In genomic region chr1:165857046-165857801, GRCh38 we compare ENCODE assay signal across 8 cellular contexts. TPM values are rescaled to one million over a fixed set of nuclear protein-coding genes. Genes with fewer than 3 reads are reported as not detected.
A peak's percentile ranks its signal among the peaks of the same experiment; 100 is the strongest.
DNase-seq lines count a peak whose midpoint lies in the region; ATAC-seq and TF ChIP-seq lines count a peak whose summit lies in the region.

No MANE protein-coding gene starts in this region.

- POLR2A ChIA-PET in MCF 10A (lab: Yijun Ruan, JAX), result interaction anchor here (0.6 to 2.8 kb wide), 3 partner anchors 16 to 105 kb away, joined by 3 to 16 read pairs (median 4); no protein-coding TSS in a partner anchor

- no peaks in the 10 kb centered on the region for H3K36me3 Mint-ChIP-seq in MCF 10A (ENCODE audit: insufficient read depth, unreplicated experiment)

- H3K36me3 ChIP-seq in breast epithelium, result no peaks in the 10 kb centered on the region
- H3K36me3 ChIP-seq in ascending aorta, result no peaks in the 10 kb centered on the region

- DNase-seq in MCF 10A (ENCODE audit: unreplicated experiment) (peak; percentile 54), breast epithelium (ENCODE audit: low spot score in 2 of 2) (no peak), SK-N-DZ (ENCODE audit: low spot score) (peak; percentile 35), putamen (ENCODE audit: low spot score) (peak; percentile 66), DMS79 (lab: John Stamatoyannopoulos, UW) (no peak), ascending aorta (ENCODE audit: low spot score in 2 of 2) (no peak)
- no peak for DNase-seq in stimulated activated naive CD4-positive, alpha-beta T cell treated with Interleukin-2 at 50 U/mL for 16 hours (lab: John Stamatoyannopoulos, UW)

- H3K27me3 ChIP-seq in breast epithelium (no peaks in the 10 kb centered on the region), ascending aorta (no peaks in the 10 kb centered on the region)

- no peaks in the 10 kb centered on the region for H3K9me3 Mint-ChIP-seq in MCF 10A (ENCODE audit: unreplicated experiment)

- H3K27me3 Mint-ChIP-seq in MCF 10A (ENCODE audit: insufficient read depth, unreplicated experiment), result no peaks in the 10 kb centered on the region

- CTCF ChIA-PET in MCF 10A (lab: Yijun Ruan, JAX), result interaction anchor here (0.6 to 1.3 kb wide), 5 partner anchors 15 to 1363 kb away, joined by 3 to 5 read pairs (median 4); no protein-coding TSS in a partner anchor

- TF ChIP-seq CTCF in MCF 10A (IDR thresholded peaks at IDR 0.05; ENCODE audit: unreplicated experiment) (no peak), breast epithelium (IDR thresholded peaks at IDR 0.05) (no peak), ascending aorta (IDR thresholded peaks at IDR 0.05) (no peak)

- peaks cover under 1 to 7% of the 10 kb centered on the region in 2 donors for H3K4me1 ChIP-seq in breast epithelium
- H3K4me1 ChIP-seq in ascending aorta, result peaks cover 0 to 3% of the 10 kb centered on the region in 2 donors

- BruUV-seq in MCF 10A (replicated peaks; lab: Mats Ljungman, UMichigan), result no TSS peak

- H3K4me1 Mint-ChIP-seq in MCF 10A (ENCODE audit: insufficient read depth, unreplicated experiment), result peaks cover 69% of the 10 kb centered on the region

- TF ChIP-seq POLR2A in breast epithelium (IDR thresholded peaks at IDR 0.05), result no peak

- no peaks in the 10 kb centered on the region for H3K9me3 ChIP-seq in breast epithelium
- H3K9me3 ChIP-seq in ascending aorta, result no peaks in the 10 kb centered on the region

- intact Hi-C loops in MCF 10A (cut with micrococcal nuclease) (no loop called here), breast epithelium (cut with DNase I; ENCODE audit: low total_unique reads) (no loop called here), ascending aorta (cut with DNase I) (no loop called here)

- peak overlapping the region; percentile 2 for H3K27ac Mint-ChIP-seq in MCF 10A (ENCODE audit: low read depth, unreplicated experiment)

- H3K4me3 ChIP-seq in breast epithelium (no peak overlapping the region), ascending aorta (no peak overlapping the region)

- ATAC-seq in HG03097 (IDR thresholded peaks at IDR 0.05; ENCODE audit: low FRiP score, unreplicated experiment), result peak; percentile 83

- H3K4me3 Mint-ChIP-seq in MCF 10A (ENCODE audit: unreplicated experiment), result no peak overlapping the region

- H3K27ac ChIP-seq in breast epithelium, result no peak overlapping the region
- no peak overlapping the region for H3K27ac ChIP-seq in ascending aorta

RNA-seq across cellular contexts. Expression of gene UCK2, which starts 29.8 kb away (rescaled TPM):
- total RNA-seq in MCF 10A (2022) (108 and 144 TPM in 2 replicates), breast epithelium (10 to 100 TPM; 13.6 to 51.1 (median 45.9) TPM), ascending aorta (30.3 TPM)
- polyA plus RNA-seq in SK-N-DZ (2014; cell fraction: cytosol; rRNA removed), result 83.5 and 83.8 TPM in 2 replicates
- polyA plus RNA-seq in SK-N-DZ (2014; cell fraction: nucleus; rRNA removed), result 56.0 and 78.7 TPM in 2 replicates

Comparison
In these comparisons a context has a peak if more than half of its experiments do, and no peak if none do; other contexts are left out.
1. DNase-seq: peak in MCF 10A (single experiment), SK-N-DZ (single experiment) and putamen (single experiment); none in breast epithelium (0 of 2), DMS79 (single experiment), ascending aorta (0 of 2) and stimulated activated naive CD4-positive, alpha-beta T cell treated with Interleukin-2 at 50 U/mL for 16 hours (single experiment).